In the genomic region with DNA sequence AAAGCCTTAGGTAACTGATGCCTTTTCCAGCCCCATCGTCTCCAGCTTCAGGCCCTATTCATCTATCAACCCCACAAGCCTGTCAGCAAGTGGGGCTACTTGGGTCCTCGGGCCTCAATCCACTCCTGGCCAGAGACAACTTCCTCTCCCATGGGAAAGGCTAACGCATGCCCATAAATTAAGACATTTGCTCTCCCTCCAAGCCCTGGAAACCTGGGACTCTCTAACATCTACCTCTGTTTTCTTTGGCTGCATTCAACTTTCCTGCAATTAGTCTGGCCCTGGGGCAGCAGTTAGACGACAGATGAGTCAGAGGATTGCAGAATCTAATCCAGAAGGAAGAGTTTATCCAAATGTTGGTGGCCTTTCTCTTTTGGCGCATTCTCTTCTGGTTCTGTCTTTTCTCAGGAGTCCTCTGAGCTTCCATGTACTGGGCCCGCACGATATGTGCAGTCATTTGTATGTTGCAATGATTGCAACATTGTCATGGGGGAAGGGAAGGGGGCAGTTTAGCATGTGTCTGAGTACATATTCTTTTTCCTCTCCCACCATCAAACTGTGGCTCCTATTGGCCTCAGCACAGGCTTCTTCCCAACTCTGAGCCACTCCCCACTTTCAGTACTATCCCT, we compare ENCODE assay signal across 1 cellular context.
TF ChIP-seq lines count a peak whose summit lies in the region.

No MANE protein-coding gene starts in this region.

TF ChIP-seq in HepG2, 621 proteins besides CTCF, POLR2A, EP300 and RAD21 (continued from another document):
- TF ChIP-seq ZNF749 (CRISPR knock-in tag; IDR thresholded peaks at IDR 0.05; ENCODE audit: borderline replicate concordance), result no peak
- TF ChIP-seq NFYC (CRISPR knock-in tag; IDR thresholded peaks at IDR 0.05), result no peak
- no peak for TF ChIP-seq RFX3 (CRISPR knock-in tag; IDR thresholded peaks at IDR 0.05)
- no peak for TF ChIP-seq ZNF615 (CRISPR knock-in tag; IDR thresholded peaks at IDR 0.05; ENCODE audit: borderline replicate concordance)
- TF ChIP-seq CEBPB (IDR thresholded peaks at IDR 0.05; ENCODE audit: borderline replicate concordance, low read depth, low read length), result peak; percentile 59
TF ChIP-seq in HepG2: peak in this region for 1.
